ENCODE assay signal across 8 cellular contexts in genomic region chr16:81885976-81886586, GRCh38.
A peak's percentile ranks its signal among the peaks of the same experiment; 100 is the strongest.
DNase-seq lines count a peak whose midpoint lies in the region; ATAC-seq, FAIRE-seq and TF ChIP-seq lines count a peak whose summit lies in the region.

No MANE protein-coding gene starts in this region.

- H3K4me3 ChIP-seq in thyroid gland (replicated peaks in 1 of 3) = no peak overlapping the region

- H3K36me3 ChIP-seq in thyroid gland = no peaks in the 10 kb centered on the region

- H3K4me1 Mint-ChIP-seq in activated CD4-positive, alpha-beta memory T cell treated with anti-CD3 and anti-CD28 coated beads for 36 hours (ENCODE audit: low read depth) = no peaks in the 10 kb centered on the region
- peaks cover 2 to 6% of the 10 kb centered on the region in 2 donors for H3K4me1 Mint-ChIP-seq in immature natural killer cell

- H3K4me3 Mint-ChIP-seq in activated CD4-positive, alpha-beta memory T cell treated with anti-CD3 and anti-CD28 coated beads for 36 hours = no peak overlapping the region
- H3K4me3 Mint-ChIP-seq in immature natural killer cell = no peak overlapping the region

- H3K27me3 ChIP-seq in thyroid gland = no peaks in the 10 kb centered on the region

- no peaks in the 10 kb centered on the region for H3K4me1 ChIP-seq in thyroid gland

- no peaks in the 10 kb centered on the region for H3K36me3 Mint-ChIP-seq in activated CD4-positive, alpha-beta memory T cell treated with anti-CD3 and anti-CD28 coated beads for 36 hours
- peaks cover 0 to 12% (median 0%) of the 10 kb centered on the region in 3 donors for H3K36me3 Mint-ChIP-seq in immature natural killer cell

- POLR2A ChIA-PET in activated CD4-positive, alpha-beta memory T cell treated with anti-CD3 and anti-CD28 coated beads for 36 hours (lab: Charles Lee) = no interaction called here

- no peak for FAIRE-seq in urothelium cell line (lab: Jason Lieb, UNC)

- H3K27me3 Mint-ChIP-seq in activated CD4-positive, alpha-beta memory T cell treated with anti-CD3 and anti-CD28 coated beads for 36 hours = no peaks in the 10 kb centered on the region
- H3K27me3 Mint-ChIP-seq in immature natural killer cell (ENCODE audit: low read depth in 3 of 3) = peaks cover 0 to 6% (median 5%) of the 10 kb centered on the region in 3 donors

- no peak overlapping the region for H3K27ac Mint-ChIP-seq in activated CD4-positive, alpha-beta memory T cell treated with anti-CD3 and anti-CD28 coated beads for 36 hours
- H3K27ac Mint-ChIP-seq in immature natural killer cell = peak overlapping the region in 2 of 6 donors; percentile 8 to 52

- H3K27ac ChIP-seq in thyroid gland = no peak overlapping the region

- peak; percentile 63 for DNase-seq in AG08396 (ENCODE audit: low spot score)
- DNase-seq in GM03348 (ENCODE audit: low spot score) = peak; percentile 76
- DNase-seq in LHCN-M2 (ENCODE audit: low read depth) = peak; percentile 11
- peak; percentile 35 for DNase-seq in activated CD4-positive, alpha-beta memory T cell treated with anti-CD3 and anti-CD28 coated beads for 36 hours
- peak; percentile 26 to 38 (median 32) for DNase-seq in immature natural killer cell
- peak; percentile 70 for DNase-seq in urothelium cell line (ENCODE audit: low spot score)
- DNase-seq in thyroid gland = no peak

- 44 to 58% methylated on average over 9 of the region's 9 CpGs for WGBS in thyroid gland, 2 donors

- no peaks in the 10 kb centered on the region for H3K9me3 Mint-ChIP-seq in activated CD4-positive, alpha-beta memory T cell treated with anti-CD3 and anti-CD28 coated beads for 36 hours
- no peaks in the 10 kb centered on the region for H3K9me3 Mint-ChIP-seq in immature natural killer cell

- CTCF ChIA-PET in activated CD4-positive, alpha-beta memory T cell treated with anti-CD3 and anti-CD28 coated beads for 36 hours (lab: Charles Lee) = interaction anchor here (1.0 to 8.5 kb wide), 12 partner anchors 8 to 521 kb away, joined by 3 to 88 read pairs (median 4); no protein-coding TSS in a partner anchor

- peak in 3 of 6 experiments; percentile 15 to 50 (median 24) for TF ChIP-seq CTCF in thyroid gland (IDR thresholded peaks at IDR 0.05)

- no peak for ATAC-seq in GM21528 (IDR thresholded peaks at IDR 0.05; ENCODE audit: low FRiP score, unreplicated experiment)

- TF ChIP-seq POLR2A in thyroid gland (IDR thresholded peaks at IDR 0.05) = no peak

- intact Hi-C loops in activated CD4-positive, alpha-beta memory T cell treated with anti-CD3 and anti-CD28 coated beads for 36 hours (cut with micrococcal nuclease) = no loop called here
- intact Hi-C loops in thyroid gland (cut with DNase I) = loop anchor here (5.0 kb wide), 1 partner anchor 346 kb away; no protein-coding TSS in a partner anchor

- H3K9me3 ChIP-seq in thyroid gland = no peaks in the 10 kb centered on the region

Comparison
In these comparisons a context has a peak if more than half of its experiments do, and no peak if none do; other contexts are left out.
1. DNase-seq: peak in AG08396 (single experiment), GM03348 (single experiment), LHCN-M2 (single experiment), activated CD4-positive, alpha-beta memory T cell treated with anti-CD3 and anti-CD28 coated beads for 36 hours (single experiment), immature natural killer cell (3 of 3) and urothelium cell line (single experiment); none in thyroid gland (0 of 2).